ENCODE assay signal across 29 cellular contexts in genomic region chr11:9974375-9974774, GRCh38.
"Had no signal": no experiment of that assay in that cellular context is flagged by ENCODE, and none has a peak within 500 bp of the region (broad histone marks: within the 10 kb centered on the region; RNA-seq: fewer than 3 reads in every experiment).

No MANE protein-coding gene starts in this region.

- H3K4me1 ChIP-seq: colonic mucosa, pancreas, prostate gland, upper lobe of right lung had no signal

- H3K27ac Mint-ChIP-seq: activated CD4-positive, alpha-beta memory T cell treated with anti-CD3 and anti-CD28 coated beads, Interleukin-2, amount 10 ng/mL, durations not matched to agents 7 days and 5 days; activated naive CD4-positive, alpha-beta T cell treated with anti-CD3 and anti-CD28 coated beads, Interleukin-2, amount 50 U/mL, for 24 hours; activated naive CD8-positive, alpha-beta T cell treated with anti-CD3 and anti-CD28 coated beads, Interleukin-2, amount 50 U/mL, for 24 hours; activated T-cell treated with anti-CD3 and anti-CD28 coated beads, Interleukin-2, amount 50 U/mL, for 24 hours; activated T-helper 2 cell treated with anti-CD3 and anti-CD28 coated beads, Interferon-gamma antibody, Interleukin-2, Interleukin-4, amounts not matched to agents 10 μg/mL and 5 μg/mL and 100 μg/mL, durations not matched to agents 14 hours and 24 hours and 36 hours; stimulated activated memory B cell treated with anti-CD40 and anti-IgM and Interleukin-4, amounts not matched to agents 10 μg/mL and 1 μg/mL and 100 μg/mL, for 72 hours had no signal

- H3K36me3 Mint-ChIP-seq: activated naive CD4-positive, alpha-beta T cell treated with anti-CD3 and anti-CD28 coated beads, Interleukin-2, amount 50 U/mL, for 24 hours; naive B cell; stimulated activated memory B cell treated with anti-CD40 and anti-IgM and Interleukin-4, amounts not matched to agents 10 μg/mL and 1 μg/mL and 100 μg/mL, for 72 hours had no signal

- H3K4me3 Mint-ChIP-seq: activated CD4-positive, alpha-beta memory T cell treated with anti-CD3 and anti-CD28 coated beads, Interleukin-2, amount 10 ng/mL, durations not matched to agents 7 days and 5 days; activated naive CD4-positive, alpha-beta T cell treated with anti-CD3 and anti-CD28 coated beads, Interleukin-2, amount 50 U/mL, for 24 hours; activated naive CD8-positive, alpha-beta T cell treated with anti-CD3 and anti-CD28 coated beads, Interleukin-2, amount 50 U/mL, for 24 hours; activated T-cell treated with anti-CD3 and anti-CD28 coated beads, Interleukin-2, amount 50 U/mL, for 24 hours; naive B cell; stimulated activated memory B cell treated with anti-CD40 and anti-IgM and Interleukin-4, amounts not matched to agents 10 μg/mL and 1 μg/mL and 100 μg/mL, for 72 hours; stimulated activated naive CD8-positive, alpha-beta T cell treated with anti-CD3 and anti-CD28 coated beads, Interleukin-15, amount 100 ng/mL, for 72 hours had no signal

- ATAC-seq: activated CD4-positive, CD25-positive, alpha-beta regulatory T cell treated with anti-CD3 and anti-CD28 coated beads, Interleukin-2, amount 50 U/mL, for 24 hours; activated naive CD8-positive, alpha-beta T cell treated with anti-CD3 and anti-CD28 coated beads, Interleukin-2, amount 50 U/mL, for 24 hours; gastrocnemius medialis; pancreas; sciatic nerve; stimulated activated memory B cell treated with anti-CD40 and anti-IgM and Interleukin-4, amounts not matched to agents 10 μg/mL and 1 μg/mL and 100 μg/mL, for 72 hours; stimulated activated naive CD8-positive, alpha-beta T cell treated with anti-CD3 and anti-CD28 coated beads, Interleukin-15, amount 100 ng/mL, for 72 hours; upper lobe of right lung had no signal

- H3K27me3 ChIP-seq: colonic mucosa, dorsolateral prefrontal cortex, gastrocnemius medialis, pancreas, thyroid gland, upper lobe of right lung had no signal

- H3K4me1 Mint-ChIP-seq: activated naive CD4-positive, alpha-beta T cell treated with anti-CD3 and anti-CD28 coated beads, Interleukin-2, amount 50 U/mL, for 24 hours; activated naive CD8-positive, alpha-beta T cell treated with anti-CD3 and anti-CD28 coated beads, Interleukin-2, amount 50 U/mL, for 24 hours; stimulated activated memory B cell treated with anti-CD40 and anti-IgM and Interleukin-4, amounts not matched to agents 10 μg/mL and 1 μg/mL and 100 μg/mL, for 72 hours; stimulated activated naive CD8-positive, alpha-beta T cell treated with anti-CD3 and anti-CD28 coated beads, Interleukin-15, amount 100 ng/mL, for 72 hours had no signal

- H3K27ac ChIP-seq: colonic mucosa, dorsolateral prefrontal cortex, gastrocnemius medialis, left ventricle myocardium inferior, pancreas, prostate gland, thyroid gland, upper lobe of right lung had no signal

- DNase-seq: activated CD4-positive, alpha-beta memory T cell treated with anti-CD3 and anti-CD28 coated beads, Interleukin-2, amount 10 ng/mL, durations not matched to agents 7 days and 5 days; activated CD4-positive, alpha-beta T cell treated with anti-CD3 and anti-CD28 coated beads for 48 hours; activated CD8-positive, alpha-beta memory T cell treated with anti-CD3 and anti-CD28 coated beads, Interleukin-2, amount 50 U/mL, for 48 hours; activated naive CD8-positive, alpha-beta T cell treated with anti-CD3 and anti-CD28 coated beads, Interleukin-2, amount 50 U/mL, for 24 hours; activated T-cell treated with anti-CD3 and anti-CD28 coated beads, Interleukin-2, amount 50 U/mL, for 24 hours; cerebellar nuclear complex; colonic mucosa; dorsolateral prefrontal cortex; effector memory CD4-positive, alpha-beta T cell; gastrocnemius medialis; glutamatergic neuron; islet precursor cell; left ventricle myocardium inferior; naive B cell; pancreas; retina; small intestine; stimulated activated CD4-positive, alpha-beta T cell treated with anti-CD3 and anti-CD28 coated beads, Interleukin-4, amount 100 ng/mL, for 4 hours; stimulated activated CD8-positive, alpha-beta memory T cell treated with anti-CD3 and anti-CD28 coated beads, Interleukin-4, amount 100 ng/mL, for 48 hours; stimulated activated naive CD8-positive, alpha-beta T cell treated with anti-CD3 and anti-CD28 coated beads, Interleukin-15, amount 100 ng/mL, for 72 hours; thyroid gland; upper lobe of right lung had no signal

- H3K36me3 ChIP-seq: colonic mucosa, gastrocnemius medialis, left ventricle myocardium inferior, pancreas, prostate gland, thyroid gland, upper lobe of right lung had no signal

- H3K27me3 Mint-ChIP-seq: activated CD4-positive, alpha-beta memory T cell treated with anti-CD3 and anti-CD28 coated beads, Interleukin-2, amount 10 ng/mL, durations not matched to agents 7 days and 5 days; activated naive CD4-positive, alpha-beta T cell treated with anti-CD3 and anti-CD28 coated beads, Interleukin-2, amount 50 U/mL, for 24 hours; activated naive CD8-positive, alpha-beta T cell treated with anti-CD3 and anti-CD28 coated beads, Interleukin-2, amount 50 U/mL, for 24 hours; activated T-cell treated with anti-CD3 and anti-CD28 coated beads, Interleukin-2, amount 50 U/mL, for 24 hours; naive B cell; stimulated activated memory B cell treated with anti-CD40 and anti-IgM and Interleukin-4, amounts not matched to agents 10 μg/mL and 1 μg/mL and 100 μg/mL, for 72 hours; stimulated activated naive CD8-positive, alpha-beta T cell treated with anti-CD3 and anti-CD28 coated beads, Interleukin-15, amount 100 ng/mL, for 72 hours had no signal

- H3K4me3 ChIP-seq: colonic mucosa, dorsolateral prefrontal cortex, gastrocnemius medialis, left ventricle myocardium inferior, lung, pancreas, prostate gland, thyroid gland, upper lobe of right lung had no signal

- H3K9me3 ChIP-seq: colonic mucosa, gastrocnemius medialis, left ventricle myocardium inferior, pancreas, prostate gland, thyroid gland, upper lobe of right lung had no signal

- H3K9me3 Mint-ChIP-seq: activated CD4-positive, alpha-beta memory T cell treated with anti-CD3 and anti-CD28 coated beads, Interleukin-2, amount 10 ng/mL, durations not matched to agents 7 days and 5 days; activated naive CD4-positive, alpha-beta T cell treated with anti-CD3 and anti-CD28 coated beads, Interleukin-2, amount 50 U/mL, for 24 hours; activated naive CD8-positive, alpha-beta T cell treated with anti-CD3 and anti-CD28 coated beads, Interleukin-2, amount 50 U/mL, for 24 hours; activated T-cell treated with anti-CD3 and anti-CD28 coated beads, Interleukin-2, amount 50 U/mL, for 24 hours; activated T-helper 2 cell treated with anti-CD3 and anti-CD28 coated beads, Interferon-gamma antibody, Interleukin-2, Interleukin-4, amounts not matched to agents 10 μg/mL and 5 μg/mL and 100 μg/mL, durations not matched to agents 14 hours and 24 hours and 36 hours; naive B cell; stimulated activated memory B cell treated with anti-CD40 and anti-IgM and Interleukin-4, amounts not matched to agents 10 μg/mL and 1 μg/mL and 100 μg/mL, for 72 hours; stimulated activated naive CD8-positive, alpha-beta T cell treated with anti-CD3 and anti-CD28 coated beads, Interleukin-15, amount 100 ng/mL, for 72 hours had no signal
